23 cellular contexts compared by ENCODE assay signal in the genomic region with DNA sequence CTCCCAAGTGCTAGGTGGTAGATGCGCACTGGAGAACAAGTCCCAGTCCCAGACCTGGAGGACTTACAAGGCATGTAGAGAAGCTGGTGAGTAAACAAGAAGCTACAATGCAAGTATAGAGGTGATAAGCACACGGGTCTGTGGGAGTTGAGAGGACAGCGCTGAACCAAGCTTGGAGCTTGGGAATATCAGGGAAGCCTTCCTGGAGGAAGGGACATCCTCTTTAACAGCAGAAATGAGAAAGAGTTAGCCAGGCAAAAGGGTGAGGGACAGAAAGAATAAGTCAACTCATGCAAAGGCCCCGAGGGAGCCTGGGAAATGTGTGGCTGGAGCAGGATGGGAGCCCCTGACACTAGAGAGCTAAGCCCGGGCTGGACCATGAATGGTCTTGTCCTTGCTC. TPM values are rescaled to one million over a fixed set of nuclear protein-coding genes. Genes with fewer than 3 reads are reported as not detected.
DNase-seq lines count a peak whose midpoint lies in the region; ATAC-seq, FAIRE-seq and TF ChIP-seq lines count a peak whose summit lies in the region.
"Had no signal": no experiment of that assay in that cellular context is flagged by ENCODE, and none has a peak within 500 bp of the region (broad histone marks: within the 10 kb centered on the region; RNA-seq: fewer than 3 reads in every experiment).

No MANE protein-coding gene starts in this region.

- peak overlapping the region; percentile 63 for H2AFZ ChIP-seq in K562 (ENCODE audit: low read depth, low read length)

- H3K9me1 ChIP-seq in K562 (ENCODE audit: control insufficient read depth, insufficient read depth, low read length), result no peaks in the 10 kb centered on the region

- H3K27me3 ChIP-seq in CD4-positive, alpha-beta memory T cell (ENCODE audit: insufficient read depth, low read length), result no peaks in the 10 kb centered on the region
- H3K27me3 ChIP-seq in K562 (ENCODE audit: control insufficient read depth in 2 of 2, insufficient read depth in 2 of 2, low read length in 2 of 2) (no peaks in the 10 kb centered on the region), testis (no peaks in the 10 kb centered on the region), adrenal gland (no peaks in the 10 kb centered on the region), thyroid gland (no peaks in the 10 kb centered on the region)
- no peaks in the 10 kb centered on the region for H3K27me3 ChIP-seq in naive thymus-derived CD4-positive, alpha-beta T cell (ENCODE audit: control insufficient read depth in 2 of 2, insufficient read depth in 2 of 2, low read length in 2 of 2)

- H3K27ac ChIP-seq in 22Rv1, result peak overlapping the region; percentile 27
- no peak overlapping the region for H3K27ac ChIP-seq in CD4-positive, alpha-beta memory T cell (ENCODE audit: low read depth, low read length)
- no peak overlapping the region for H3K27ac ChIP-seq in K562 (ENCODE audit: extremely low read depth, low read depth, low read length)
- H3K27ac ChIP-seq in naive thymus-derived CD4-positive, alpha-beta T cell (ENCODE audit: low read depth, low read length), result no peak overlapping the region
- H3K27ac ChIP-seq in testis, result no peak overlapping the region
- H3K27ac ChIP-seq in adrenal gland, result no peak overlapping the region
- no peak overlapping the region for H3K27ac ChIP-seq in thyroid gland

- no peak overlapping the region for H3K9ac ChIP-seq in K562 (ENCODE audit: insufficient read depth in 1 of 2, low read depth in 2 of 2, low read length in 2 of 2)

- H3K9me3 ChIP-seq in CD4-positive, alpha-beta memory T cell (ENCODE audit: control insufficient read depth in 1 of 2, low read length in 2 of 2), result no peaks in the 10 kb centered on the region
- no peaks in the 10 kb centered on the region for H3K9me3 ChIP-seq in K562 (replicated peaks; ENCODE audit: control insufficient read depth, insufficient read depth, low read depth, low read length)
- no peaks in the 10 kb centered on the region for H3K9me3 ChIP-seq in naive thymus-derived CD4-positive, alpha-beta T cell (ENCODE audit: control insufficient read depth in 2 of 3, low read length in 3 of 3)
- H3K9me3 ChIP-seq in testis, result no peaks in the 10 kb centered on the region
- no peaks in the 10 kb centered on the region for H3K9me3 ChIP-seq in adrenal gland (replicated peaks in 1 of 3)
- H3K9me3 ChIP-seq in thyroid gland, result no peaks in the 10 kb centered on the region

- TF ChIP-seq POLR2A in K562 (conservative IDR thresholded peaks at IDR 0.05), result no peak
- no peak for TF ChIP-seq POLR2A in testis (IDR thresholded peaks at IDR 0.05)
- TF ChIP-seq POLR2A in adrenal gland (IDR thresholded peaks at IDR 0.05), result no peak
- TF ChIP-seq POLR2A in thyroid gland (IDR thresholded peaks at IDR 0.05), result no peak

- peaks cover 43% of the 10 kb centered on the region for H3K4me1 ChIP-seq in CD4-positive, alpha-beta memory T cell (ENCODE audit: insufficient read depth, low read length)
- H3K4me1 ChIP-seq in K562 (replicated peaks in 1 of 2; ENCODE audit: control insufficient read depth in 2 of 2, insufficient read depth in 2 of 2, low read length in 2 of 2) (peaks cover 9 to 21% of the 10 kb centered on the region in 2 experiments; a peak in 4 of 5 replicates), testis (no peaks in the 10 kb centered on the region), adrenal gland (replicated peaks in 1 of 2) (no peaks in the 10 kb centered on the region), thyroid gland (peaks cover 10 to 12% of the 10 kb centered on the region in 2 donors)
- H3K4me1 ChIP-seq in naive thymus-derived CD4-positive, alpha-beta T cell (ENCODE audit: control insufficient read depth in 2 of 2, insufficient read depth in 2 of 2, low read length in 2 of 2), result peaks cover 29 to 33% of the 10 kb centered on the region in 2 donors

- TF ChIP-seq EP300 in K562 (IDR thresholded peaks at IDR 0.05; ENCODE audit: low read length), result no peak

- no peaks in the 10 kb centered on the region for H3K36me3 ChIP-seq in CD4-positive, alpha-beta memory T cell (ENCODE audit: insufficient read depth, low read length)
- no peaks in the 10 kb centered on the region for H3K36me3 ChIP-seq in K562 (ENCODE audit: control insufficient read depth, insufficient read depth, low read length)
- H3K36me3 ChIP-seq in naive thymus-derived CD4-positive, alpha-beta T cell (ENCODE audit: control insufficient read depth in 2 of 3, insufficient read depth in 3 of 3, low read length in 3 of 3), result no peaks in the 10 kb centered on the region
- no peaks in the 10 kb centered on the region for H3K36me3 ChIP-seq in testis (ENCODE audit: low read depth, missing control alignments)
- no peaks in the 10 kb centered on the region for H3K36me3 ChIP-seq in adrenal gland (replicated peaks in 1 of 2)
- H3K36me3 ChIP-seq in thyroid gland, result no peaks in the 10 kb centered on the region

- no peak overlapping the region for H3K4me2 ChIP-seq in K562 (ENCODE audit: insufficient read depth, low read length)

- DNase-seq in CD4-positive, alpha-beta memory T cell, result no peak
- DNase-seq in K562 (ENCODE audit: extremely low read depth in 1 of 4, low spot score in 3 of 4) (no peak), testis (no peak), adrenal gland (no peak), NCI-H2107 (lab: John Stamatoyannopoulos, UW) (no peak), thyroid gland (no peak)
- DNase-seq in naive thymus-derived CD4-positive, alpha-beta T cell, result no peak
- DNase-seq: CD4-positive, alpha-beta T cell; DND-41; GOT3; IMR-90; NCI-H1105; NCI-H2029 treated with DMSO at 0.1 percent for 48 hours; NCI-H2171; NCI-H526 treated with DMSO at 0.1 percent for 48 hours; PC-3; SHP77 had no signal

- intact Hi-C loops in CD4-positive, alpha-beta memory T cell (cut with micrococcal nuclease), result loop anchor here (5.0 kb wide), 1 partner anchor 397 kb away; the partner anchor contains the start of gene UBE2R2
- intact Hi-C loops in K562 (cut with micrococcal nuclease), result loop anchor here (5.0 kb wide), 1 partner anchor 32 kb away; no protein-coding TSS in a partner anchor
- intact Hi-C loops in naive thymus-derived CD4-positive, alpha-beta T cell (cut with micrococcal nuclease), result loop anchor here in 1 of 2 donors (5.0 kb wide), 1 partner anchor 92 kb away; no protein-coding TSS in a partner anchor
- intact Hi-C loops in testis (cut with DNase I; ENCODE audit: low total_unique reads), result loop anchor here (5.0 kb wide), 1 partner anchor 43 kb away; no protein-coding TSS in a partner anchor
- intact Hi-C loops in adrenal gland (cut with DNase I), result loop anchor here (5.0 kb wide), 2 partner anchors 37 to 48 kb away; no protein-coding TSS in a partner anchor
- intact Hi-C loops in thyroid gland (cut with DNase I), result no loop called here

- ATAC-seq in K562, result no peak
- ATAC-seq in naive thymus-derived CD4-positive, alpha-beta T cell, result no peak
- ATAC-seq: HCT116, PC-3 had no signal

- in situ Hi-C loops in K562 (cut with MboI), result no loop called here

- FAIRE-seq in K562 (lab: Jason Lieb, UNC), result no peak
- FAIRE-seq: GM12891, HTR-8/SVneo had no signal

- H3K4me3 Mint-ChIP-seq in CD4-positive, alpha-beta memory T cell, result no peak overlapping the region
- H3K4me3 Mint-ChIP-seq in naive thymus-derived CD4-positive, alpha-beta T cell, result no peak overlapping the region
- H3K4me3 Mint-ChIP-seq: CD4-positive, alpha-beta T cell had no signal

- WGBS in K562 (ENCODE audit: insufficient coverage, low coverage, missing lambda C conversion rate), result 33% methylated on average over 5 of the region's 5 CpGs
- WGBS in testis, 2 donors, result 66 to 73% methylated on average over 5 of the region's 5 CpGs
- WGBS in adrenal gland, 4 donors, result 61 to 79% (median 73%) methylated on average over 5 of the region's 5 CpGs
- 75 to 78% methylated on average over 5 of the region's 5 CpGs for WGBS in thyroid gland, 2 donors

- H3K4me3 ChIP-seq in CD4-positive, alpha-beta memory T cell (ENCODE audit: low read length in 2 of 2), result no peak overlapping the region
- no peak overlapping the region for H3K4me3 ChIP-seq in K562
- no peak overlapping the region for H3K4me3 ChIP-seq in naive thymus-derived CD4-positive, alpha-beta T cell (ENCODE audit: low read length)
- H3K4me3 ChIP-seq in testis, result no peak overlapping the region
- H3K4me3 ChIP-seq in adrenal gland, result no peak overlapping the region
- H3K4me3 ChIP-seq in thyroid gland (replicated peaks in 1 of 3), result no peak overlapping the region

- POLR2A ChIA-PET in CD4-positive, alpha-beta memory T cell (lab: Charles Lee; ENCODE audit: partially characterized antibody), result interaction anchor here (0.9 to 1.9 kb wide), 3 partner anchors 21 to 54 kb away, joined by 4 to 9 read pairs (median 4); partner anchors contain the start of genes AQP3 and NOL6
- POLR2A ChIA-PET in K562 (lab: Yijun Ruan, JAX), result interaction anchor here (0.7 kb wide), 1 partner anchor 16 kb away, joined by 3 read pairs; no protein-coding TSS in a partner anchor
- POLR2A ChIA-PET in naive thymus-derived CD4-positive, alpha-beta T cell (lab: Charles Lee), result interaction anchor here (0.9 kb wide), 1 partner anchor 59 kb away, joined by 3 read pairs; no protein-coding TSS in a partner anchor

- H4K20me1 ChIP-seq in K562 (replicated peaks; ENCODE audit: control insufficient read depth, insufficient read depth, low read length), result no peaks in the 10 kb centered on the region

- H3K4me1 Mint-ChIP-seq in CD4-positive, alpha-beta memory T cell, result peaks cover 28 to 53% (median 46%) of the 10 kb centered on the region in 4 donors
- H3K4me1 Mint-ChIP-seq in naive thymus-derived CD4-positive, alpha-beta T cell, result peaks cover 29 to 43% (median 34%) of the 10 kb centered on the region in 7 donors

- TF ChIP-seq CTCF in 22Rv1 (IDR thresholded peaks at IDR 0.05) (no peak), K562 (IDR thresholded peaks at IDR 0.05 in 2 of 3, conservative IDR thresholded peaks at IDR 0.05 in 1 of 3; ENCODE audit: insufficient read depth in 2 of 3, low read depth in 1 of 3, low read length in 3 of 3) (no peak), testis (IDR thresholded peaks at IDR 0.05) (no peak), adrenal gland (IDR thresholded peaks at IDR 0.05) (no peak), thyroid gland (IDR thresholded peaks at IDR 0.05) (no peak)

- TF ChIP-seq RAD21 in K562 (CRISPR knock-in tag; conservative IDR thresholded peaks at IDR 0.05 in 1 of 2, IDR thresholded peaks at IDR 0.05 in 1 of 2), result no peak

- H3K27ac Mint-ChIP-seq in CD4-positive, alpha-beta memory T cell, result peak overlapping the region in 5 of 7 donors; percentile 43 to 82 (median 68)
- H3K27ac Mint-ChIP-seq in naive thymus-derived CD4-positive, alpha-beta T cell, result peak overlapping the region in 5 of 9 donors; percentile 2 to 68 (median 28)
- H3K27ac Mint-ChIP-seq: CD4-positive, alpha-beta T cell had no signal

- no peaks in the 10 kb centered on the region for H3K27me3 Mint-ChIP-seq in CD4-positive, alpha-beta memory T cell
- peaks cover 0 to 11% (median 0%) of the 10 kb centered on the region in 5 donors for H3K27me3 Mint-ChIP-seq in naive thymus-derived CD4-positive, alpha-beta T cell
- H3K27me3 Mint-ChIP-seq: CD4-positive, alpha-beta T cell had no signal

- CTCF ChIA-PET in CD4-positive, alpha-beta memory T cell (lab: Charles Lee; ENCODE audit: partially characterized antibody), result interaction anchor here (1.2 to 12.5 kb wide), 3 partner anchors 16 to 41 kb away, joined by 3 to 345 read pairs (median 6); partner anchors contain the start of gene AQP3
- CTCF ChIA-PET in K562 (lab: Yijun Ruan, JAX; ENCODE audit: low intra/inter-chr PET ratio), result no interaction called here
- CTCF ChIA-PET in naive thymus-derived CD4-positive, alpha-beta T cell (lab: Charles Lee), result interaction anchor here (0.6 to 12.1 kb wide), 3 partner anchors 30 to 50 kb away, joined by 3 to 134 read pairs (median 7); partner anchors contain the start of gene AQP3

- H3K9me3 Mint-ChIP-seq in CD4-positive, alpha-beta memory T cell, result peaks cover 0 to 2% (median 0%) of the 10 kb centered on the region in 8 donors
- no peaks in the 10 kb centered on the region for H3K9me3 Mint-ChIP-seq in naive thymus-derived CD4-positive, alpha-beta T cell
- H3K9me3 Mint-ChIP-seq: CD4-positive, alpha-beta T cell had no signal

- no peaks in the 10 kb centered on the region for H3K79me2 ChIP-seq in K562 (ENCODE audit: control insufficient read depth, insufficient read depth, low read length)

- no TSS peak for BruUV-seq in K562 (replicated peaks; lab: Mats Ljungman, UMichigan)

- H3K36me3 Mint-ChIP-seq in CD4-positive, alpha-beta memory T cell, result no peaks in the 10 kb centered on the region
- H3K36me3 Mint-ChIP-seq in naive thymus-derived CD4-positive, alpha-beta T cell, result no peaks in the 10 kb centered on the region

RNA-seq across cellular contexts. Expression of gene AQP7, which starts 17.5 kb away (rescaled TPM):
- total RNA-seq in CD4-positive, alpha-beta memory T cell, result under 1 TPM in 1 of 2 experiments, not detected in 1; 0.81 TPM
- under 1 TPM in 1 of 2 donors, not detected in 1; 0.30 TPM for polyA plus RNA-seq in CD4-positive, alpha-beta memory T cell
- 0.70 and 1.6 TPM in 2 replicates for total RNA-seq in K562 (2011; cell fraction: chromatin; rRNA removed; ENCODE audit: low replicate concordance)
- 0.50 and 1.3 TPM in 2 replicates for total RNA-seq in K562 (2011; cell fraction: nucleolus; rRNA removed)
- total RNA-seq in K562 (2011; cell fraction: nucleoplasm; rRNA removed), result 1.3 and 2.0 TPM in 2 replicates
- total RNA-seq in K562 (2014; rRNA removed), result not detected in 2 replicates
- total RNA-seq in K562 (2014; rRNA removed; fragmentation: Illumina TruSeq; extraction: Trizol), result 0.06 TPM in 1 of 2 replicates, not detected in the other
- not detected in 2 replicates for total RNA-seq in K562 (2015; rRNA removed; fragmentation: Illumina TruSeq; extraction: Trizol)
- 0.04 and 0.13 TPM in 2 replicates for total RNA-seq in K562 (2021)
- polyA plus RNA-seq in K562 (2011; rRNA removed), result 0.50 and 0.53 TPM in 2 replicates
- 0.25 and 1.5 TPM in 2 replicates for polyA plus RNA-seq in K562 (2011; cell fraction: cytosol; rRNA removed)
- polyA plus RNA-seq in K562 (2011; cell fraction: nucleus; rRNA removed), result 1.5 and 1.9 TPM in 2 replicates
- polyA plus RNA-seq in K562 (2012), result 0.17 and 0.66 TPM in 2 replicates
- polyA plus RNA-seq in K562 (2014; fragmentation: Illumina TruSeq; extraction: Trizol), result 0.07 and 0.15 TPM in 2 replicates
- polyA plus RNA-seq in K562 (2014; fragmentation: Nextera tagmentation; extraction: Ambion mirVana), result under 1 TPM in 1 of 2 experiments, not detected in 1; 0.11 TPM
- 0.04 and 0.46 TPM in 2 replicates for polyA plus RNA-seq in K562 (2014; rRNA removed)
- polyA minus RNA-seq in K562 (2011; rRNA and poly(A)+ RNA removed), result 0.18 and 0.81 TPM in 2 replicates
- polyA minus RNA-seq in K562 (2011; cell fraction: cytosol; rRNA and poly(A)+ RNA removed), result not detected in 2 replicates
- 0.22 TPM in 1 of 2 replicates, not detected in the other for polyA minus RNA-seq in K562 (2011; cell fraction: nucleus; rRNA and poly(A)+ RNA removed)
- total RNA-seq in naive thymus-derived CD4-positive, alpha-beta T cell, result 1 to 10 TPM in 3 of 5 experiments, under 1 TPM in 2; 0.32 to 1.9 (median 1.1) TPM
- under 1 TPM in 1 of 2 donors, not detected in 1; 0.53 TPM for polyA plus RNA-seq in naive thymus-derived CD4-positive, alpha-beta T cell
- total RNA-seq in testis, result 10 to 100 TPM; 19.1 to 37.6 TPM
- 55.6 TPM for polyA plus RNA-seq in testis (ENCODE audit: insufficient read depth, low read depth, low replicate concordance)
- 1 to 10 TPM in 5 of 8 donors, under 1 TPM in 1, not detected in 2; 0.99 to 4.5 (median 2.4) TPM for total RNA-seq in adrenal gland
- 10 to 100 TPM in 1 of 3 donors, 1 to 10 TPM in 1, under 1 TPM in 1; 0.51 to 32.5 (median 3.5) TPM for polyA plus RNA-seq in adrenal gland
- total RNA-seq in thyroid gland, result 1 to 10 TPM; 1.9 to 4.7 (median 2.5) TPM
- total RNA-seq: IMR-90, PC-3, RPMI7951 had no signal
- polyA plus RNA-seq: BJ had no signal

RNA-seq across cellular contexts. Expression of gene AQP3, which starts 27.5 kb away (rescaled TPM):
- total RNA-seq in CD4-positive, alpha-beta memory T cell, result 100 to 1,000 TPM; 172 TPM
- polyA plus RNA-seq in CD4-positive, alpha-beta memory T cell, result 100 to 1,000 TPM; 484 to 562 TPM
- total RNA-seq in K562 (2011; cell fraction: chromatin; rRNA removed; ENCODE audit: low replicate concordance), result 13.3 and 46.7 TPM in 2 replicates
- total RNA-seq in K562 (2011; cell fraction: nucleolus; rRNA removed), result 57.8 and 76.0 TPM in 2 replicates
- total RNA-seq in K562 (2011; cell fraction: nucleoplasm; rRNA removed), result 30.8 and 35.2 TPM in 2 replicates
- 17.6 and 26.9 TPM in 2 replicates for total RNA-seq in K562 (2014; rRNA removed)
- 11.1 and 12.8 TPM in 2 replicates for total RNA-seq in K562 (2014; rRNA removed; fragmentation: Illumina TruSeq; extraction: Trizol)
- total RNA-seq in K562 (2015; rRNA removed; fragmentation: Illumina TruSeq; extraction: Trizol), result 13.3 and 15.1 TPM in 2 replicates
- total RNA-seq in K562 (2021), result 25.5 and 27.1 TPM in 2 replicates
- 25.8 and 31.5 TPM in 2 replicates for polyA plus RNA-seq in K562 (2011; rRNA removed)
- polyA plus RNA-seq in K562 (2011; cell fraction: cytosol; rRNA removed), result 51.7 and 150 TPM in 2 replicates
- 29.5 and 64.4 TPM in 2 replicates for polyA plus RNA-seq in K562 (2011; cell fraction: nucleus; rRNA removed)
- polyA plus RNA-seq in K562 (2012), result 11.3 and 35.0 TPM in 2 replicates
- 25.0 and 30.0 TPM in 2 replicates for polyA plus RNA-seq in K562 (2014; fragmentation: Illumina TruSeq; extraction: Trizol)
- polyA plus RNA-seq in K562 (2014; fragmentation: Nextera tagmentation; extraction: Ambion mirVana), result 1 to 10 TPM; 4.2 to 6.0 TPM
- polyA plus RNA-seq in K562 (2014; rRNA removed), result 25.3 and 29.9 TPM in 2 replicates
- 12.9 and 30.5 TPM in 2 replicates for polyA minus RNA-seq in K562 (2011; rRNA and poly(A)+ RNA removed)
- polyA minus RNA-seq in K562 (2011; cell fraction: cytosol; rRNA and poly(A)+ RNA removed), result 34.6 and 39.6 TPM in 2 replicates
- polyA minus RNA-seq in K562 (2011; cell fraction: nucleus; rRNA and poly(A)+ RNA removed), result 6.3 and 7.5 TPM in 2 replicates
- 100 to 1,000 TPM in 3 of 5 experiments, 10 to 100 TPM in 2; 53.3 to 173 (median 110) TPM for total RNA-seq in naive thymus-derived CD4-positive, alpha-beta T cell
- 100 to 1,000 TPM; 178 to 252 TPM for polyA plus RNA-seq in naive thymus-derived CD4-positive, alpha-beta T cell
- total RNA-seq in testis, result 1 to 10 TPM; 4.6 to 9.0 TPM
- 6.3 TPM for polyA plus RNA-seq in testis (ENCODE audit: insufficient read depth, low read depth, low replicate concordance)
- total RNA-seq in adrenal gland, result 10 to 100 TPM in 2 of 8 donors, 1 to 10 TPM in 6; 1.2 to 11.5 (median 2.4) TPM
- 1 to 10 TPM in 1 of 3 donors, under 1 TPM in 2; 0.88 to 2.5 (median 0.94) TPM for polyA plus RNA-seq in adrenal gland
- total RNA-seq in thyroid gland, result 1 to 10 TPM; 1.0 to 4.3 (median 2.5) TPM

RNA-seq across cellular contexts. Expression of gene NOL6, which starts 53.8 kb away (rescaled TPM):
- total RNA-seq in CD4-positive, alpha-beta memory T cell, result 10 to 100 TPM; 39.1 to 41.1 TPM
- 10 to 100 TPM; 11.7 to 28.1 TPM for polyA plus RNA-seq in CD4-positive, alpha-beta memory T cell
- 80.3 and 225 TPM in 2 replicates for total RNA-seq in K562 (2011; cell fraction: chromatin; rRNA removed; ENCODE audit: low replicate concordance)
- total RNA-seq in K562 (2011; cell fraction: nucleolus; rRNA removed), result 122 and 123 TPM in 2 replicates
- 77.3 and 80.3 TPM in 2 replicates for total RNA-seq in K562 (2011; cell fraction: nucleoplasm; rRNA removed)
- 23.0 and 37.0 TPM in 2 replicates for total RNA-seq in K562 (2014; rRNA removed)
- total RNA-seq in K562 (2014; rRNA removed; fragmentation: Illumina TruSeq; extraction: Trizol), result 23.0 and 27.0 TPM in 2 replicates
- 29.8 and 31.0 TPM in 2 replicates for total RNA-seq in K562 (2015; rRNA removed; fragmentation: Illumina TruSeq; extraction: Trizol)
- 58.9 and 61.1 TPM in 2 replicates for total RNA-seq in K562 (2021)
- polyA plus RNA-seq in K562 (2011; rRNA removed), result 23.5 and 42.1 TPM in 2 replicates
- polyA plus RNA-seq in K562 (2011; cell fraction: cytosol; rRNA removed), result 21.5 and 30.8 TPM in 2 replicates
- 106 and 124 TPM in 2 replicates for polyA plus RNA-seq in K562 (2011; cell fraction: nucleus; rRNA removed)
- polyA plus RNA-seq in K562 (2012), result 25.7 and 37.3 TPM in 2 replicates
- polyA plus RNA-seq in K562 (2014; fragmentation: Illumina TruSeq; extraction: Trizol), result 49.9 and 51.2 TPM in 2 replicates
- 1 to 10 TPM; 7.7 to 9.4 TPM for polyA plus RNA-seq in K562 (2014; fragmentation: Nextera tagmentation; extraction: Ambion mirVana)
- 33.5 and 35.0 TPM in 2 replicates for polyA plus RNA-seq in K562 (2014; rRNA removed)
- 24.9 and 28.2 TPM in 2 replicates for polyA minus RNA-seq in K562 (2011; rRNA and poly(A)+ RNA removed)
- polyA minus RNA-seq in K562 (2011; cell fraction: cytosol; rRNA and poly(A)+ RNA removed), result 21.5 and 28.5 TPM in 2 replicates
- 39.3 and 50.3 TPM in 2 replicates for polyA minus RNA-seq in K562 (2011; cell fraction: nucleus; rRNA and poly(A)+ RNA removed)
- total RNA-seq in naive thymus-derived CD4-positive, alpha-beta T cell, result 10 to 100 TPM; 34.0 to 48.0 (median 44.0) TPM
- 10 to 100 TPM; 14.2 to 30.0 TPM for polyA plus RNA-seq in naive thymus-derived CD4-positive, alpha-beta T cell
- total RNA-seq in testis, result 10 to 100 TPM; 40.4 to 45.4 TPM
- polyA plus RNA-seq in testis (ENCODE audit: insufficient read depth, low read depth, low replicate concordance), result 51.6 TPM
- total RNA-seq in adrenal gland, result 10 to 100 TPM; 17.5 to 45.7 (median 25.4) TPM
- polyA plus RNA-seq in adrenal gland, result 10 to 100 TPM; 36.9 to 45.1 (median 44.0) TPM
- total RNA-seq in thyroid gland, result 10 to 100 TPM; 13.0 to 32.3 (median 27.0) TPM
